In genomic region chr20:47684306-47685080, GRCh38 we compare ENCODE assay signal across 20 cellular contexts.
DNase-seq lines count a peak whose midpoint lies in the region; FAIRE-seq and TF ChIP-seq lines count a peak whose summit lies in the region.
"Had no signal": no experiment of that assay in that cellular context is flagged by ENCODE, and none has a peak within 500 bp of the region (broad histone marks: within the 10 kb centered on the region; RNA-seq: fewer than 3 reads in every experiment).

No MANE protein-coding gene starts in this region.

- H3K27me3 ChIP-seq in bronchial epithelial cell (ENCODE audit: control insufficient read depth, insufficient read depth, low read length) (no peaks in the 10 kb centered on the region), neuronal stem cell (ENCODE audit: control insufficient read depth in 3 of 3, insufficient read depth in 3 of 3, low read depth in 1 of 3, low read length in 3 of 3) (no peaks in the 10 kb centered on the region)

- CTCF ChIA-PET in RWPE1 (lab: Yijun Ruan, JAX), result interaction anchor here (1.1 kb wide), 1 partner anchor 937 kb away, joined by 4 read pairs; no protein-coding TSS in a partner anchor

- no peak overlapping the region for H3K4ac ChIP-seq in neuronal stem cell (ENCODE audit: low read length)

- H3K9ac ChIP-seq in neuronal stem cell (ENCODE audit: low read depth, low read length, poor library complexity), result no peak overlapping the region

- no peak overlapping the region for H2BK12ac ChIP-seq in neuronal stem cell (ENCODE audit: low read length)

- H3K18ac ChIP-seq in neuronal stem cell (ENCODE audit: low read length), result peak overlapping the region; percentile 19

- POLR2A ChIA-PET in RWPE1 (lab: Yijun Ruan, JAX; ENCODE audit: low non-redundant PET), result no interaction called here

- H2BK120ac ChIP-seq in neuronal stem cell (ENCODE audit: low read depth, low read length), result no peak overlapping the region

- H3K27ac ChIP-seq in RWPE1, result peak overlapping the region; percentile 14
- H3K27ac ChIP-seq in neuronal stem cell (replicated peaks; ENCODE audit: low read length), result no peak overlapping the region

- FAIRE-seq in HTR-8/SVneo (lab: Jason Lieb, UNC) (peak; percentile 28), bronchial epithelial cell (lab: Jason Lieb, UNC) (peak; percentile 23)
- FAIRE-seq: GM12891, GM18507, H54 had no signal

- WGBS in neuronal stem cell (ENCODE audit: extremely low coverage in 2 of 2, insufficient read length in 2 of 2, insufficient replicate concordance in 1 of 2), 2 donors, result no CpG with 5 or more reads among the region's 26 CpGs

- H3K4me2 ChIP-seq in neuronal stem cell (ENCODE audit: insufficient read depth, low read length, poor library complexity, severe bottlenecking), result no peak overlapping the region
- H3K4me2 ChIP-seq: GM23338 had no signal

- TF ChIP-seq CTCF in RWPE1 (conservative IDR thresholded peaks at IDR 0.05; ENCODE audit: low read depth), result no peak
- no peak for TF ChIP-seq CTCF in bronchial epithelial cell (IDR thresholded peaks at IDR 0.05; ENCODE audit: insufficient read depth, low read length, severe bottlenecking)
- TF ChIP-seq CTCF in foreskin fibroblast (IDR thresholded peaks at IDR 0.05; ENCODE audit: low read depth, low read length), result no peak

- no peak overlapping the region for H2AK5ac ChIP-seq in neuronal stem cell (ENCODE audit: low read depth, low read length)

- H3K4me3 ChIP-seq in bronchial epithelial cell (ENCODE audit: low read depth, low read length) (no peak overlapping the region), neuronal stem cell (ENCODE audit: low read length in 2 of 2) (peak overlapping the region in 1 of 2 donors; percentile 41), foreskin fibroblast (ENCODE audit: low read depth in 1 of 2, low read length in 2 of 2) (no peak overlapping the region)
- H3K4me3 ChIP-seq: GM23338, HAP-1 had no signal

- H2BK5ac ChIP-seq in neuronal stem cell (ENCODE audit: low read length), result no peak overlapping the region

- H2BK15ac ChIP-seq in neuronal stem cell (ENCODE audit: low read length), result no peak overlapping the region

- H3K79me1 ChIP-seq in neuronal stem cell (ENCODE audit: low read depth, low read length), result no peaks in the 10 kb centered on the region

- H3K14ac ChIP-seq in neuronal stem cell (ENCODE audit: low read length), result no peak overlapping the region

- H3K4me1 ChIP-seq in neuronal stem cell (ENCODE audit: control insufficient read depth in 2 of 2, insufficient read depth in 1 of 2, low read depth in 1 of 2, low read length in 2 of 2), result peaks cover 4 to 9% of the 10 kb centered on the region in 2 donors
- H3K4me1 ChIP-seq: HAP-1 had no signal

- H2AFZ ChIP-seq in neuronal stem cell (ENCODE audit: low read length), result no peak overlapping the region
- H2AFZ ChIP-seq: GM23338 had no signal

- H3K36me3 ChIP-seq in bronchial epithelial cell (ENCODE audit: control insufficient read depth, insufficient read depth, low read length), result peaks cover 13% of the 10 kb centered on the region
- H3K36me3 ChIP-seq in neuronal stem cell (replicated peaks in 1 of 2; ENCODE audit: control insufficient read depth in 2 of 2, insufficient read depth in 2 of 2, low read length in 2 of 2), result peaks cover 8 to 26% of the 10 kb centered on the region in 2 donors
- H3K36me3 ChIP-seq: HAP-1 had no signal

- DNase-seq in HTR-8/SVneo (ENCODE audit: insufficient read length, low spot score) (no peak), RWPE1 (ENCODE audit: low spot score) (no peak), bronchial epithelial cell (ENCODE audit: low read depth) (no peak), neuronal stem cell (ENCODE audit: low spot score) (no peak), MV-4-11 (lab: John Stamatoyannopoulos, UW) (no peak), foreskin fibroblast (no peak)
- no peak for DNase-seq in activated naive CD4-positive, alpha-beta T cell treated with anti-CD3 and anti-CD28 coated beads, Interleukin-2, amount 50 U/mL, for 16 hours
- DNase-seq: C1 segment of cervical spinal cord; Calu3; CD4-positive, alpha-beta memory T cell; COR-L47; DMS53; DMS79 treated with DMSO at 0.1 percent for 48 hours; GF-D8; HFFc6 had no signal

- no peak overlapping the region for H4K8ac ChIP-seq in neuronal stem cell (ENCODE audit: low read depth, low read length)

- no peak overlapping the region for H3K23ac ChIP-seq in neuronal stem cell (ENCODE audit: low read depth, low read length, poor library complexity)

- H4K91ac ChIP-seq in neuronal stem cell (ENCODE audit: low read depth, low read length, poor library complexity), result peak overlapping the region; percentile 82

- peaks cover 0 to 3% of the 10 kb centered on the region in 2 donors for H3K9me3 ChIP-seq in neuronal stem cell (replicated peaks in 1 of 2; ENCODE audit: control insufficient read depth in 2 of 2, insufficient read depth in 1 of 2, low read depth in 1 of 2, low read length in 2 of 2)
- H3K9me3 ChIP-seq: HAP-1 had no signal
